1 cellular context compared by ENCODE assay signal in the genomic region with DNA sequence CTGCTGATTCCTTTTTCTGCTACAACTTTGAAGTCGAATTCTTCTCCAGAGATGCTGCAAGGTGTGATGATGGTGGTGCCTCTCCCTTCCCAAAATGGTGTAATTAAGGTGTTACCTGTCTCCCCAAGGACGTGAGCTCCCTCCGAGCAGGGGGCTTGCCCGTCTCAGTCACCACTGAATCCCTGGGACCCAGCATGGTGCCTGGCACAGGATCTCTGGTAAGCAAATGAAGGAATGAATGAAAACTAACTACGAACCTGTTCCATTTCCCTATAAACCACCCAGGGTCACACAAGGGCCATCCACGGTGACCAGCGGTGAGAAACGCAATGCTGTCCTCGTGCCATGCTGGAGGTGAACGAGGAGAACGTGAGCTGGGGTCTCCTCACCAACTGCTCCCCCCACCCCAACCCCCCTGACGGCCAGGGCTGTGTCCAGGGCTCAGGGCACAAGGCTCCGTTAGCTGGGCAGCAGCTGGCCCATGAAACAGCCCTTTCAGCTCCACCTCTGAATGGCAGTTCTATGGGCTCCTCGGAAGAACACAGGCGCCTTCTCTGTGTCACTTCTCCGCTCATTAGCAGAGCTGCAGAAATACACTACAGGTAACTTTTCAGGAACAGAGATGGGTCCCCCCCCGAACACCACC.
TF ChIP-seq lines count a peak whose summit lies in the region.

No MANE protein-coding gene starts in this region.

TF ChIP-seq in K562, 482 proteins besides CTCF, POLR2A, EP300 and RAD21:
- TF ChIP-seq POLR2G (IDR thresholded peaks at IDR 0.05; ENCODE audit: low read depth, low read length) (peak; percentile 27; the same call in 1 of the 2 replicates), ZNF175 (CRISPR knock-in tag; IDR thresholded peaks at IDR 0.05; ENCODE audit: low read depth) (no peak), ATF6 (CRISPR knock-in tag; IDR thresholded peaks at IDR 0.05) (no peak), SRSF1 (IDR thresholded peaks at IDR 0.05; ENCODE audit: low read depth, low read length) (no peak), TAF15 (IDR thresholded peaks at IDR 0.05; ENCODE audit: low read depth, low read length) (no peak), KDM1A (IDR thresholded peaks at IDR 0.05) (no peak), ZNF12 (CRISPR knock-in tag; IDR thresholded peaks at IDR 0.05) (no peak), ZNF561 (CRISPR knock-in tag; conservative IDR thresholded peaks at IDR 0.05) (no peak), TSC22D4 (tag; IDR thresholded peaks at IDR 0.05) (no peak)
